In genomic region chrX:154378799-154379568, GRCh38 we compare ENCODE assay signal across 7 cellular contexts. TPM values are rescaled to one million over a fixed set of nuclear protein-coding genes. Genes with fewer than 3 reads are reported as not detected.
DNase-seq lines count a peak whose midpoint lies in the region; ATAC-seq, FAIRE-seq and TF ChIP-seq lines count a peak whose summit lies in the region.

EMD (plus strand) TSS chrX:154379295; CDS start chrX:154379485, 190 bp downstream.

- H3K4me1 ChIP-seq in hepatocyte (ENCODE audit: insufficient read depth), result peaks cover 9% of the 10 kb centered on the region

- peaks cover 16% of the 10 kb centered on the region for H3K79me2 ChIP-seq in hepatocyte

- H3K4me2 ChIP-seq in hepatocyte, result peak within 1 kb of the TSS; percentile 85

- peak; percentile 100 for FAIRE-seq in GM18507 (lab: Jason Lieb, UNC)

- peak within 1 kb of the TSS; percentile 99 for H3K27ac ChIP-seq in hepatocyte

- DNase-seq in GM18507 (ENCODE audit: extremely low spot score, insufficient read length, low read depth) (peak; percentile 69), NCI-H2081 (lab: John Stamatoyannopoulos, UW) (peak; percentile 91 to 97), T1000 (lab: John Stamatoyannopoulos, UW) (peak; percentile 93), astrocyte of the spinal cord (ENCODE audit: low read depth, low spot score) (peak; percentile 98), hepatocyte (ENCODE audit: low spot score) (peak; percentile 96), retinal pigment epithelial cell (ENCODE audit: low read depth) (peak; percentile 86)

- peak within 1 kb of the TSS; percentile 67 for H3K4me3 ChIP-seq in astrocyte of the spinal cord (ENCODE audit: low read depth, low read length)
- H3K4me3 ChIP-seq in hepatocyte, result peak within 1 kb of the TSS; percentile 66
- peak within 1 kb of the TSS; percentile 65 for H3K4me3 ChIP-seq in retinal pigment epithelial cell (ENCODE audit: low read length)

- peaks cover 5% of the 10 kb centered on the region for H4K20me1 ChIP-seq in hepatocyte (ENCODE audit: insufficient read depth, poor library complexity, severe bottlenecking)

- TF ChIP-seq CTCF in astrocyte of the spinal cord (IDR thresholded peaks at IDR 0.05; ENCODE audit: low read depth, low read length) (no peak), hepatocyte (IDR thresholded peaks at IDR 0.05; ENCODE audit: poor library complexity) (no peak), retinal pigment epithelial cell (conservative IDR thresholded peaks at IDR 0.05; ENCODE audit: low read depth, low read length) (no peak)

- no peaks in the 10 kb centered on the region for H3K9me2 ChIP-seq in hepatocyte (replicated peaks; ENCODE audit: insufficient read depth)

- H3K27me3 ChIP-seq in hepatocyte, result no peaks in the 10 kb centered on the region

- ATAC-seq in HG02981 (IDR thresholded peaks at IDR 0.05; ENCODE audit: unreplicated experiment), result peak; percentile 87

- no peak within 1 kb of the TSS for H2AFZ ChIP-seq in hepatocyte

- in situ Hi-C loops in astrocyte of the spinal cord (cut with HindIII; ENCODE audit: low sequenced_read_pairs), result no loop called here

- H3K9me3 ChIP-seq in hepatocyte (ENCODE audit: low read depth), result no peaks in the 10 kb centered on the region

- H3K36me3 ChIP-seq in hepatocyte (replicated peaks; ENCODE audit: insufficient read depth, low read depth), result no peaks in the 10 kb centered on the region

- WGBS in hepatocyte (ENCODE audit: low lambda C conversion rate, missing lambda C conversion rate), result 57% methylated on average over 42 of the region's 103 CpGs

RNA-seq across cellular contexts. Expression of gene EMD, which starts in this region (rescaled TPM):
- total RNA-seq in hepatocyte, result 34.2 and 39.4 TPM in 2 replicates
- polyA plus RNA-seq in hepatocyte, result 61.0 and 65.7 TPM in 2 replicates

Comparison
In these comparisons a context has a peak if more than half of its experiments do, and no peak if none do; other contexts are left out.
1. Peak in every context shown above with its lines: DNase-seq, ATAC-seq, H3K4me3 ChIP-seq and H3K27ac ChIP-seq.